18 cellular contexts compared by ENCODE assay signal in the genomic region with DNA sequence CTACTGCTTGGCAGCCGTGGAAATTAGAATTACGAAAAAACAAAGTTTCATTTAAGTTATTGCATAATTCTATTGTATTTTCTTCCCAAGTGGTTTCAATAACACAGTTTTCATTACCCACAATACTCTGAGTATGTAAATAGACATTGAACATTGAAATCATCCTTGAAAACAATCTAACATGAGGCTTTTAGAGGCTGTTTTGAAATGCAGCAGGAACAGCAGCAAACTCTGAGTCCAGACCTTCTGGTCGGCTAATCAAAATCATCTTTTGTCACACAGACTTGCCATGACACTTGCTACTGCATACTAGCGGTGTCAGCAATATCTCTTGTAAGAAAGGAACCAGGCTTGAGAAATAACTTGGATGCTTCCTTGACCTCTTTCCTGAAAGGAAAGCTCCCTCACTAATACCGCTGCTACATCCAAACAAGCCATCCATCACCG.
DNase-seq lines count a peak whose midpoint lies in the region; TF ChIP-seq lines count a peak whose summit lies in the region.
"Had no signal": no experiment of that assay in that cellular context is flagged by ENCODE, and none has a peak within 500 bp of the region (broad histone marks: within the 10 kb centered on the region; RNA-seq: fewer than 3 reads in every experiment).

No MANE protein-coding gene starts in this region.

- no peak overlapping the region for H2AK5ac ChIP-seq in mesendoderm (ENCODE audit: low read length)

- POLR2A ChIA-PET in PC-9 (lab: Charles Lee; ENCODE audit: unreplicated experiment), result no interaction called here

- no peak overlapping the region for H3K18ac ChIP-seq in mesendoderm (ENCODE audit: low read length)

- CTCF ChIA-PET in PC-9 (lab: Charles Lee), result no interaction called here

- no peak overlapping the region for H3K23ac ChIP-seq in mesendoderm (ENCODE audit: low read length)

- no peak overlapping the region for H2BK15ac ChIP-seq in mesendoderm (replicated peaks; ENCODE audit: low read depth)

- H3K4me1 ChIP-seq in mesendoderm (ENCODE audit: control insufficient read depth, low read depth, low read length), result no peaks in the 10 kb centered on the region
- H3K4me1 ChIP-seq in PC-9 (replicated peaks; ENCODE audit: insufficient read depth), result no peaks in the 10 kb centered on the region

- H3K9ac ChIP-seq in mesendoderm (ENCODE audit: low read length), result no peak overlapping the region

- no peak overlapping the region for H2BK120ac ChIP-seq in mesendoderm (ENCODE audit: low read depth, low read length)

- H3K9me3 ChIP-seq in PC-9 (ENCODE audit: insufficient read depth, low read depth), result no peaks in the 10 kb centered on the region

- H3K9me2 ChIP-seq in PC-9 (ENCODE audit: insufficient read depth), result no peaks in the 10 kb centered on the region

- no peaks in the 10 kb centered on the region for H3K27me3 ChIP-seq in mesendoderm (ENCODE audit: insufficient read depth, low read length, poor library complexity)
- peaks cover 15% of the 10 kb centered on the region for H3K27me3 ChIP-seq in PC-9 (ENCODE audit: insufficient read depth, low read depth)

- no peak overlapping the region for H3K4ac ChIP-seq in mesendoderm (ENCODE audit: low read depth, low read length)

- WGBS in mesendoderm (ENCODE audit: extremely low coverage, insufficient coverage, low lambda C conversion rate), result no CpG with 5 or more reads among the region's 6 CpGs

- H4K8ac ChIP-seq in mesendoderm (ENCODE audit: low read depth, low read length), result no peak overlapping the region

- H3K27ac ChIP-seq in mesendoderm (ENCODE audit: low read depth, low read length) (no peak overlapping the region), PC-9 (no peak overlapping the region)
- H3K27ac ChIP-seq: RWPE1 had no signal

- TF ChIP-seq CTCF in fibroblast of pulmonary artery (IDR thresholded peaks at IDR 0.05; ENCODE audit: low read length, missing control alignments) (no peak), PC-9 (conservative IDR thresholded peaks at IDR 0.05) (no peak)

- no peaks in the 10 kb centered on the region for H3F3A ChIP-seq in PC-9 (ENCODE audit: insufficient read depth, low read depth)

- BruUV-seq in PC-9 (replicated peaks; lab: Mats Ljungman, UMichigan), result no TSS peak

- no peaks in the 10 kb centered on the region for H3K36me3 ChIP-seq in mesendoderm (ENCODE audit: control insufficient read depth, insufficient read depth, low read length)
- no peaks in the 10 kb centered on the region for H3K36me3 ChIP-seq in PC-9 (ENCODE audit: low read depth)

- no peak overlapping the region for H4K5ac ChIP-seq in mesendoderm (ENCODE audit: low read length)

- H3K4me3 ChIP-seq in fibroblast of pulmonary artery (replicated peaks; ENCODE audit: low read depth, low read length), result no peak overlapping the region
- H3K4me3 ChIP-seq in mesendoderm (ENCODE audit: low read length), result no peak overlapping the region
- H3K4me3 ChIP-seq in PC-9, result no peak overlapping the region

- H3K4me2 ChIP-seq in mesendoderm (ENCODE audit: low read length) (no peak overlapping the region), PC-9 (no peak overlapping the region)

- H3K56ac ChIP-seq in mesendoderm (ENCODE audit: low read length), result no peak overlapping the region

- H3K79me1 ChIP-seq in mesendoderm (ENCODE audit: low read length), result no peaks in the 10 kb centered on the region

- H4K20me1 ChIP-seq in PC-9 (ENCODE audit: insufficient read depth), result no peaks in the 10 kb centered on the region

- no peaks in the 10 kb centered on the region for H3K79me2 ChIP-seq in mesendoderm (ENCODE audit: control insufficient read depth, insufficient read depth, low read length)
- no peaks in the 10 kb centered on the region for H3K79me2 ChIP-seq in PC-9 (ENCODE audit: low read depth)

- peak; percentile 22 for DNase-seq in AG08395 (ENCODE audit: low spot score)
- DNase-seq in amniotic epithelial cell (ENCODE audit: low read depth), result peak; percentile 10
- peak; percentile 0 for DNase-seq in fibroblast of pulmonary artery (ENCODE audit: low read depth)
- DNase-seq in mesendoderm, result peak; percentile 1
- DNase-seq in PC-9, result no peak
- DNase-seq in posterior cingulate gyrus, result no peak
- DNase-seq in A172 (ENCODE audit: low spot score), result no peak
- DNase-seq in NCI-H2081 treated with DMSO at 0.1 percent for 48 hours (lab: John Stamatoyannopoulos, UW), result no peak
- DNase-seq: 8988T, C1 segment of cervical spinal cord, DND-41, GDM1, GOT3, NCI-H1092 treated with DMSO at 0.1 percent for 48 hours, NCI-H187, NCI-H446 treated with DMSO at 0.1 percent for 48 hours, NCI-H748 treated with DMSO at 0.1 percent for 48 hours had no signal

- intact Hi-C loops in PC-9 (cut with micrococcal nuclease; ENCODE audit: unreplicated experiment), result no loop called here
- intact Hi-C loops in posterior cingulate gyrus (cut with DNase I), result loop anchor here (10.0 kb wide), 1 partner anchor 126 kb away; the partner anchor contains the start of gene ITGA8

- no peak overlapping the region for H2AFZ ChIP-seq in PC-9

- H2BK5ac ChIP-seq in mesendoderm (ENCODE audit: low read length), result no peak overlapping the region

Comparison
In these comparisons a context has a peak if more than half of its experiments do, and no peak if none do; other contexts are left out.
1. DNase-seq: peak in AG08395 (single experiment), amniotic epithelial cell (single experiment), fibroblast of pulmonary artery (single experiment) and mesendoderm (single experiment); none in PC-9 (0 of 2), posterior cingulate gyrus (0 of 10), A172 (single experiment) and NCI-H2081 treated with DMSO at 0.1 percent for 48 hours (single experiment).